Comparison of ENCODE assay signal across 9 cellular contexts in genomic region chr16:67666538-67667433, GRCh38. TPM values are rescaled to one million over a fixed set of nuclear protein-coding genes. Genes with fewer than 3 reads are reported as not detected.
DNase-seq lines count a peak whose midpoint lies in the region; ATAC-seq and FAIRE-seq lines count a peak whose summit lies in the region.
"Had no signal": no experiment of that assay in that cellular context is flagged by ENCODE, and none has a peak within 500 bp of the region (broad histone marks: within the 10 kb centered on the region; RNA-seq: fewer than 3 reads in every experiment).

Gene C16orf86, plus strand, starts transcription at chr16:67666814. Its CDS starts 157 bp downstream, at chr16:67666971.
Gene ENKD1, minus strand, starts transcription at chr16:67666750. Its CDS starts 308 bp downstream, at chr16:67666442.

- H3K4me1 ChIP-seq in HUES48 (ENCODE audit: control insufficient read depth, insufficient read depth, low read length) (peaks cover 9% of the 10 kb centered on the region; the same call in 1 of the 2 replicates), neuronal stem cell (ENCODE audit: control insufficient read depth in 2 of 2, insufficient read depth in 1 of 2, low read depth in 1 of 2, low read length in 2 of 2) (peaks cover 9 to 19% of the 10 kb centered on the region in 2 donors), subcutaneous abdominal adipose tissue (ENCODE audit: control insufficient read depth in 5 of 5, insufficient read depth in 5 of 5, low read length in 5 of 5) (peaks cover 4 to 34% (median 27%) of the 10 kb centered on the region in 5 donors)

- no peak within 1 kb of the TSS for H3K27ac ChIP-seq in HUES48 (ENCODE audit: low read depth, low read length)
- no peak within 1 kb of the TSS for H3K27ac ChIP-seq in neuronal stem cell (replicated peaks; ENCODE audit: low read length)
- H3K27ac ChIP-seq in subcutaneous abdominal adipose tissue (ENCODE audit: low read depth, low read length) = peak within 1 kb of the TSS; percentile 86
- H3K27ac ChIP-seq: SK-N-MC had no signal

- H2BK15ac ChIP-seq in neuronal stem cell (ENCODE audit: low read length) = no peak within 1 kb of the TSS

- H2BK12ac ChIP-seq in neuronal stem cell (ENCODE audit: low read length) = no peak within 1 kb of the TSS

- peak within 1 kb of the TSS; percentile 99 for H3K4me2 ChIP-seq in neuronal stem cell (ENCODE audit: insufficient read depth, low read length, poor library complexity, severe bottlenecking)

- H3K18ac ChIP-seq in neuronal stem cell (ENCODE audit: low read length) = peak within 1 kb of the TSS; percentile 88

- no CpG with 5 or more reads among the region's 77 CpGs for WGBS in neuronal stem cell (ENCODE audit: extremely low coverage in 2 of 2, insufficient read length in 2 of 2, insufficient replicate concordance in 1 of 2), 2 donors

- H3K4ac ChIP-seq in neuronal stem cell (ENCODE audit: low read length) = no peak within 1 kb of the TSS

- H2BK120ac ChIP-seq in neuronal stem cell (ENCODE audit: low read depth, low read length) = peak within 1 kb of the TSS; percentile 54

- H2AK5ac ChIP-seq in neuronal stem cell (ENCODE audit: low read depth, low read length) = peak within 1 kb of the TSS; percentile 96

- peak; percentile 58 for ATAC-seq in GM19397 (IDR thresholded peaks at IDR 0.05; ENCODE audit: unreplicated experiment)

- peak within 1 kb of the TSS; percentile 64 for H3K4me3 ChIP-seq in HUES48 (ENCODE audit: low read depth, low read length)
- peak within 1 kb of the TSS; percentile 51 to 87 for H3K4me3 ChIP-seq in neuronal stem cell (ENCODE audit: low read length in 2 of 2)
- peak within 1 kb of the TSS; percentile 54 to 85 (median 76) for H3K4me3 ChIP-seq in subcutaneous abdominal adipose tissue (ENCODE audit: low read depth in 1 of 5, low read length in 5 of 5)
- H3K4me3 ChIP-seq: SK-N-MC had no signal

- peak within 1 kb of the TSS; percentile 90 for H3K23ac ChIP-seq in neuronal stem cell (ENCODE audit: low read depth, low read length, poor library complexity)

- no peak within 1 kb of the TSS for H4K91ac ChIP-seq in neuronal stem cell (ENCODE audit: low read depth, low read length, poor library complexity)

- H3K79me1 ChIP-seq in neuronal stem cell (ENCODE audit: low read depth, low read length) = peaks cover 2% of the 10 kb centered on the region

- H2AFZ ChIP-seq in neuronal stem cell (ENCODE audit: low read length) = peak within 1 kb of the TSS; percentile 96

- H3K36me3 ChIP-seq in HUES48 (ENCODE audit: control insufficient read depth, insufficient read depth, low read length) = no peaks in the 10 kb centered on the region; the same call in 1 of the 2 replicates
- H3K36me3 ChIP-seq in neuronal stem cell (replicated peaks in 1 of 2; ENCODE audit: control insufficient read depth in 2 of 2, insufficient read depth in 2 of 2, low read length in 2 of 2) = peaks cover 11 to 34% of the 10 kb centered on the region in 2 donors
- H3K36me3 ChIP-seq in subcutaneous abdominal adipose tissue (ENCODE audit: control insufficient read depth in 5 of 5, insufficient read depth in 5 of 5, low read length in 5 of 5) = peaks cover 0 to 19% (median 6%) of the 10 kb centered on the region in 5 donors

- FAIRE-seq in frontal cortex (lab: Jason Lieb, UNC) = no peak

- H3K27me3 ChIP-seq in HUES48 (ENCODE audit: control insufficient read depth, insufficient read depth, low read length) (peaks cover 10% of the 10 kb centered on the region), neuronal stem cell (ENCODE audit: control insufficient read depth in 3 of 3, insufficient read depth in 3 of 3, low read depth in 1 of 3, low read length in 3 of 3) (no peaks in the 10 kb centered on the region), subcutaneous abdominal adipose tissue (ENCODE audit: control insufficient read depth in 5 of 5, insufficient read depth in 4 of 5, low read length in 5 of 5) (no peaks in the 10 kb centered on the region)

- no peak within 1 kb of the TSS for H3K9ac ChIP-seq in HUES48 (ENCODE audit: low read depth, low read length)
- H3K9ac ChIP-seq in neuronal stem cell (ENCODE audit: low read depth, low read length, poor library complexity) = peak within 1 kb of the TSS; percentile 93
- peak within 1 kb of the TSS; percentile 56 to 90 (median 81) for H3K9ac ChIP-seq in subcutaneous abdominal adipose tissue (ENCODE audit: low read length in 5 of 5)

- H2BK5ac ChIP-seq in neuronal stem cell (ENCODE audit: low read length) = peak within 1 kb of the TSS; percentile 91

- H3K9me3 ChIP-seq in HUES48 (ENCODE audit: control insufficient read depth, insufficient read depth, low read length) (no peaks in the 10 kb centered on the region), neuronal stem cell (replicated peaks in 1 of 2; ENCODE audit: control insufficient read depth in 2 of 2, insufficient read depth in 1 of 2, low read depth in 1 of 2, low read length in 2 of 2) (no peaks in the 10 kb centered on the region), subcutaneous abdominal adipose tissue (ENCODE audit: control insufficient read depth in 5 of 5, low read length in 5 of 5) (no peaks in the 10 kb centered on the region)

- H4K8ac ChIP-seq in neuronal stem cell (ENCODE audit: low read depth, low read length) = no peak within 1 kb of the TSS

- peak within 1 kb of the TSS; percentile 96 for H3K14ac ChIP-seq in neuronal stem cell (ENCODE audit: low read length)

- DNase-seq in C1 segment of cervical spinal cord (lab: John Stamatoyannopoulos, UW) (peak in 12 of 14 donors; percentile 31 to 80 (median 64)), SHP77 treated with DMSO at 0.1 percent for 48 hours (lab: John Stamatoyannopoulos, UW) (peak; percentile 31), frontal cortex (ENCODE audit: low spot score in 2 of 2) (peak; percentile 95 to 96), neuronal stem cell (ENCODE audit: low spot score) (peak; percentile 87)
- peak; percentile 73 for DNase-seq in activated gamma-delta T cell treated with anti-CD3 and anti-CD28 coated beads, Interleukin-2, amount 50 U/mL, for 16 hours (ENCODE audit: low read depth)

RNA-seq across cellular contexts. Expression of gene C16orf86, which starts in this region (rescaled TPM):
- 2.0 TPM for total RNA-seq in frontal cortex
- 2.5 TPM for polyA plus RNA-seq in neuronal stem cell (2013, experiment 1 of 2)
- polyA plus RNA-seq in neuronal stem cell (2013, experiment 2 of 2) = 2.8 TPM

RNA-seq across cellular contexts. Expression of gene ENKD1, which starts in this region (rescaled TPM):
- total RNA-seq in frontal cortex = 9.4 TPM
- 15.2 TPM for polyA plus RNA-seq in neuronal stem cell (2013, experiment 1 of 2)
- 15.0 TPM for polyA plus RNA-seq in neuronal stem cell (2013, experiment 2 of 2)

Comparison
In these comparisons a context has a peak if more than half of its experiments do, and no peak if none do; other contexts are left out.
1. DNase-seq: peak in every context shown above with its lines; median percentile 96 in frontal cortex; 87 in neuronal stem cell; 73 in activated gamma-delta T cell treated with anti-CD3 and anti-CD28 coated beads, Interleukin-2, amount 50 U/mL, for 16 hours; 64 in C1 segment of cervical spinal cord; 31 in SHP77 treated with DMSO at 0.1 percent for 48 hours.